In the genomic region with DNA sequence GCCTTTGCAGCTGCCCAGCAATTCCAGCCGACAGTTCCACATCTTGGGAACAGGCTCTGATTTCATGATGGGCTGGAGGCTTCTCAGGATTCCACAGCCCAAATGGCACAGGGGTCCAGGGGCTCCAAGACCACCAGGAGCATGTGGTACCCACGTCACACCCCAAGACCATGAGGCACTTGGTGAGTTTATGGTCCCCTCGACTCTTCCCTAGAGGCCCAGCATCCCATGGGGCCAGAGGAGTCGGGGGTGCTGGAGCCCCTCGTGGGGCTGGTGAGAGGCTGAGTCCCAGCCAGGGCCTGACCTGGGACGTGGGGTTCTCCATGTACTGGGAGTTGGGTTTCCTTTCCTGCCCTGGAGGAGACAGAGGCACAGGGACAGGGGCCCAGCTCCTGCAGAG, we compare ENCODE assay signal across 35 cellular contexts. TPM values are rescaled to one million over a fixed set of nuclear protein-coding genes. Genes with fewer than 3 reads are reported as not detected.
"Had no signal": no experiment of that assay in that cellular context is flagged by ENCODE, and none has a peak within 500 bp of the region (broad histone marks: within the 10 kb centered on the region; RNA-seq: fewer than 3 reads in every experiment).

No MANE protein-coding gene starts in this region.

- ATAC-seq: esophagus mucosa; gastrocnemius medialis; left lobe of liver; naive thymus-derived CD4-positive, alpha-beta T cell had no signal

- H3K27me3 ChIP-seq: colonic mucosa, gastrocnemius medialis, neural progenitor cell, right atrium auricular region, stomach, thyroid gland had no signal

- H3K4me3 ChIP-seq: colonic mucosa, gastrocnemius medialis, lung, neural progenitor cell, prostate gland, right atrium auricular region, smooth muscle cell, stomach, thyroid gland had no signal

- H3K9me3 Mint-ChIP-seq: nephron, neural progenitor cell had no signal

- H3K27me3 Mint-ChIP-seq: naive thymus-derived CD4-positive, alpha-beta T cell had no signal

- H3K4me3 Mint-ChIP-seq: dendritic cell treated with granulocyte-macrophage colony-stimulating factor and Interleukin-4, amounts not matched to agents 40 ng/mL and 50 ng/mL, for 4 days; memory B cell; nephron; neural progenitor cell had no signal

- H3K4me1 Mint-ChIP-seq: neural progenitor cell had no signal

- H3K9me3 ChIP-seq: colonic mucosa, gastrocnemius medialis, prostate gland, thyroid gland had no signal

- H3K27ac ChIP-seq: colonic mucosa, epithelial cell of prostate, gastrocnemius medialis, neural progenitor cell, prostate gland, right atrium auricular region, stomach, thyroid gland had no signal

- H3K4me1 ChIP-seq: colonic mucosa, gastrocnemius medialis, neural progenitor cell, prostate gland, right atrium auricular region, stomach, thyroid gland had no signal

- H3K4me2 ChIP-seq: neural progenitor cell, smooth muscle cell had no signal

- H3K36me3 ChIP-seq: colonic mucosa, gastrocnemius medialis, neural progenitor cell, prostate gland, right atrium auricular region, stomach, thyroid gland had no signal

- H3K36me3 Mint-ChIP-seq: memory B cell, neural progenitor cell had no signal

- H3K27ac Mint-ChIP-seq: dendritic cell treated with granulocyte-macrophage colony-stimulating factor and Interleukin-4, amounts not matched to agents 40 ng/mL and 50 ng/mL, for 4 days; memory B cell; nephron; neural progenitor cell had no signal

- H3K9ac ChIP-seq: neural progenitor cell had no signal

- DNase-seq: colonic mucosa; foreskin fibroblast; gastrocnemius medialis; kidney; midbrain; naive thymus-derived CD4-positive, alpha-beta T cell; nucleus accumbens; stimulated activated CD4-positive, alpha-beta T cell treated with anti-CD3 and anti-CD28 coated beads, Interleukin-12 subunit alpha, Interleukin-12 subunit beta, amount 100 ng/mL, for 4 hours; stimulated activated CD4-positive, alpha-beta T cell treated with anti-CD3 and anti-CD28 coated beads, Interleukin-1b, Interleukin-23, amount 100 ng/mL, for 48 hours; stimulated activated CD4-positive, alpha-beta T cell treated with anti-CD3 and anti-CD28 coated beads, Interleukin-4, amount 100 ng/mL, for 1 hour; stimulated activated CD8-positive, alpha-beta memory T cell treated with anti-CD3 and anti-CD28 coated beads, Interleukin-4, amount 100 ng/mL, for 48 hours; stimulated activated naive CD4-positive, alpha-beta T cell treated with Interleukin-2 at 50 U/mL for 16 hours; stomach; thyroid gland; trophoblast cell had no signal

RNA-seq across cellular contexts. Expression of a gene that starts 10.1 kb away (rescaled TPM):
- total RNA-seq: cerebellum; colonic mucosa; esophagus mucosa; gastrocnemius medialis; glomerular endothelial cell; kidney; left lobe of liver; liver; lung; mucosa of gallbladder; naive thymus-derived CD4-positive, alpha-beta T cell; osteocyte; prostate gland; right atrium auricular region; sciatic nerve; smooth muscle cell; stomach; subcutaneous adipose tissue; temporal lobe; thyroid gland; ureter had no signal
- polyA plus RNA-seq: liver; lung; naive thymus-derived CD4-positive, alpha-beta T cell; smooth muscle cell; stomach had no signal

RNA-seq across cellular contexts. Expression of a gene that starts 16.5 kb away (rescaled TPM):
- total RNA-seq: cerebellum, colonic mucosa, esophagus mucosa, gastrocnemius medialis, glomerular endothelial cell, kidney, left lobe of liver, liver, lung, mucosa of gallbladder, osteocyte, prostate gland, right atrium auricular region, sciatic nerve, smooth muscle cell, stomach, subcutaneous adipose tissue, temporal lobe, thyroid gland, ureter had no signal
- polyA plus RNA-seq: liver, lung, smooth muscle cell, stomach had no signal

RNA-seq across cellular contexts. Expression of a gene that starts 23.0 kb away (rescaled TPM):
- total RNA-seq: cerebellum; colonic mucosa; esophagus mucosa; gastrocnemius medialis; glomerular endothelial cell; kidney; left lobe of liver; liver; lung; mucosa of gallbladder; naive thymus-derived CD4-positive, alpha-beta T cell; osteocyte; prostate gland; right atrium auricular region; sciatic nerve; smooth muscle cell; stomach; subcutaneous adipose tissue; temporal lobe; thyroid gland; ureter had no signal
- polyA plus RNA-seq: liver, lung, smooth muscle cell, stomach had no signal

RNA-seq across cellular contexts. Expression of a gene that starts 25.0 kb away (rescaled TPM):
- total RNA-seq: cerebellum; colonic mucosa; gastrocnemius medialis; glomerular endothelial cell; kidney; left lobe of liver; liver; lung; mucosa of gallbladder; naive thymus-derived CD4-positive, alpha-beta T cell; osteocyte; prostate gland; right atrium auricular region; sciatic nerve; stomach; subcutaneous adipose tissue; temporal lobe; thyroid gland; ureter had no signal
- polyA plus RNA-seq: liver; lung; naive thymus-derived CD4-positive, alpha-beta T cell; smooth muscle cell had no signal

RNA-seq across cellular contexts. Expression of a gene that starts 44.0 kb away (rescaled TPM):
- total RNA-seq: cerebellum; colonic mucosa; esophagus mucosa; gastrocnemius medialis; glomerular endothelial cell; kidney; left lobe of liver; liver; lung; mucosa of gallbladder; naive thymus-derived CD4-positive, alpha-beta T cell; osteocyte; prostate gland; right atrium auricular region; sciatic nerve; stomach; subcutaneous adipose tissue; temporal lobe; thyroid gland; ureter had no signal
- polyA plus RNA-seq: liver; lung; naive thymus-derived CD4-positive, alpha-beta T cell; stomach had no signal
